Comparison of ENCODE assay signal across 20 cellular contexts in genomic region chr6:53627391-53628218, GRCh38. TPM values are rescaled to one million over a fixed set of nuclear protein-coding genes. Genes with fewer than 3 reads are reported as not detected.
DNase-seq lines count a peak whose midpoint lies in the region; ATAC-seq, FAIRE-seq and TF ChIP-seq lines count a peak whose summit lies in the region.
"Had no signal": no experiment of that assay in that cellular context is flagged by ENCODE, and none has a peak within 500 bp of the region (broad histone marks: within the 10 kb centered on the region; RNA-seq: fewer than 3 reads in every experiment).

No MANE protein-coding gene starts in this region.

- TF ChIP-seq EP300 in A549 (IDR thresholded peaks at IDR 0.05): no peak

- no peak for DNase-seq in A549 (ENCODE audit: low read depth in 1 of 2, low spot score in 1 of 2)
- peak; percentile 48 for DNase-seq in NCI-H69 (lab: John Stamatoyannopoulos, UW)
- no peak for DNase-seq in coronary artery (ENCODE audit: low spot score)
- DNase-seq in neural progenitor cell (ENCODE audit: low spot score): no peak
- no peak for DNase-seq in activated effector memory CD4-positive, alpha-beta T cell treated with anti-CD3 and anti-CD28 coated beads, Interleukin-2, amount 50 U/mL, for 16 hours
- DNase-seq in frontal cortex (ENCODE audit: low spot score in 2 of 2): no peak
- DNase-seq: activated B cell treated with CpG ODN at 0.5 μM for 24 hours; activated CD8-positive, alpha-beta T cell treated with anti-CD3 and anti-CD28 coated beads, Interleukin-2, amount 10 ng/mL, durations not matched to agents 7 days and 5 days; activated T-cell treated with anti-CD3 and anti-CD28 coated beads, Interleukin-2, amount 50 U/mL, for 48 hours; brain microvascular endothelial cell; dermis blood vessel endothelial cell; GF-D8; NCI-H446; SJCRH30 had no signal

- H3K27me3 ChIP-seq in neural progenitor cell: no peaks in the 10 kb centered on the region
- H3K27me3 ChIP-seq: brain microvascular endothelial cell, SJCRH30 had no signal

- H4K20me1 ChIP-seq in neural progenitor cell (ENCODE audit: low read depth): no peaks in the 10 kb centered on the region

- peak overlapping the region; percentile 38 to 74; a peak in 5 of 6 replicates for H3K27ac ChIP-seq in A549
- no peak overlapping the region for H3K27ac ChIP-seq in coronary artery
- H3K27ac ChIP-seq in neural progenitor cell: no peak overlapping the region
- H3K27ac ChIP-seq: brain microvascular endothelial cell, C4-2B, parathyroid adenoma, SJCRH30 had no signal

- no peaks in the 10 kb centered on the region for H3K79me2 ChIP-seq in neural progenitor cell (ENCODE audit: low read depth)
- H3K79me2 ChIP-seq: parathyroid adenoma had no signal

- H3K4me2 ChIP-seq in A549: peak overlapping the region; percentile 24
- no peak overlapping the region for H3K4me2 ChIP-seq in neural progenitor cell

- peaks cover 2% of the 10 kb centered on the region for H3K27me3 Mint-ChIP-seq in neural progenitor cell (ENCODE audit: insufficient read depth, low read depth)
- H3K27me3 Mint-ChIP-seq: activated B cell treated with CpG ODN at 0.5 μM for 24 hours had no signal

- H3K9me3 Mint-ChIP-seq in neural progenitor cell: no peaks in the 10 kb centered on the region
- H3K9me3 Mint-ChIP-seq: activated B cell treated with CpG ODN at 0.5 μM for 24 hours; activated naive CD4-positive, alpha-beta T cell treated with anti-CD3 and anti-CD28 coated beads, Interleukin-2, amount 50 U/mL, for 72 hours had no signal

- no peak overlapping the region for H3K9ac ChIP-seq in neural progenitor cell
- H3K9ac ChIP-seq: parathyroid adenoma had no signal

- no peaks in the 10 kb centered on the region for H3K9me3 ChIP-seq in A549
- H3K9me3 ChIP-seq in neural progenitor cell (ENCODE audit: low read depth): no peaks in the 10 kb centered on the region
- H3K9me3 ChIP-seq: SJCRH30 had no signal

- no peak overlapping the region for H3K4me3 Mint-ChIP-seq in neural progenitor cell
- H3K4me3 Mint-ChIP-seq: activated B cell treated with CpG ODN at 0.5 μM for 24 hours; activated CD8-positive, alpha-beta T cell treated with anti-CD3 and anti-CD28 coated beads, Interleukin-2, amount 10 ng/mL, durations not matched to agents 7 days and 5 days had no signal

- CTCF ChIA-PET in A549 (lab: Yijun Ruan, JAX): interaction anchor here (1.2 kb wide), 1 partner anchor 20 kb away, joined by 3 read pairs; no protein-coding TSS in a partner anchor

- H3K4me3 ChIP-seq in A549 (no peak overlapping the region), coronary artery (peak overlapping the region; percentile 38), neural progenitor cell (no peak overlapping the region)
- H3K4me3 ChIP-seq: SJCRH30 had no signal

- H3F3A ChIP-seq in neural progenitor cell (ENCODE audit: low read depth): no peaks in the 10 kb centered on the region

- ATAC-seq in A549 (no peak), GM19351 (IDR thresholded peaks at IDR 0.05; ENCODE audit: unreplicated experiment) (no peak), GM18868 (IDR thresholded peaks at IDR 0.05; ENCODE audit: unreplicated experiment) (no peak)
- ATAC-seq: activated CD8-positive, alpha-beta T cell treated with anti-CD3 and anti-CD28 coated beads, Interleukin-2, amount 10 ng/mL, durations not matched to agents 7 days and 5 days; activated naive CD4-positive, alpha-beta T cell treated with anti-CD3 and anti-CD28 coated beads, Interleukin-2, amount 50 U/mL, for 72 hours had no signal

- no peak overlapping the region for H3K27ac Mint-ChIP-seq in neural progenitor cell
- H3K27ac Mint-ChIP-seq: activated B cell treated with CpG ODN at 0.5 μM for 24 hours; activated CD8-positive, alpha-beta T cell treated with anti-CD3 and anti-CD28 coated beads, Interleukin-2, amount 10 ng/mL, durations not matched to agents 7 days and 5 days; activated naive CD4-positive, alpha-beta T cell treated with anti-CD3 and anti-CD28 coated beads, Interleukin-2, amount 50 U/mL, for 72 hours had no signal

- TF ChIP-seq CTCF in A549 (IDR thresholded peaks at IDR 0.05) (no peak), coronary artery (IDR thresholded peaks at IDR 0.05) (no peak), neural progenitor cell (IDR thresholded peaks at IDR 0.05) (no peak)

- FAIRE-seq in A549 (lab: Jason Lieb, UNC) (no peak), frontal cortex (lab: Jason Lieb, UNC) (no peak)
- FAIRE-seq: GM12892 had no signal

- H3K36me3 ChIP-seq in neural progenitor cell: no peaks in the 10 kb centered on the region
- H3K36me3 ChIP-seq: brain microvascular endothelial cell, SJCRH30 had no signal

- 86% methylated on average over 7 of the region's 7 CpGs for WGBS in A549 (ENCODE audit: missing lambda C conversion rate)

- peaks cover 21% of the 10 kb centered on the region; the same call in 2 of the 3 replicates for H3K4me1 ChIP-seq in A549
- no peaks in the 10 kb centered on the region for H3K4me1 ChIP-seq in neural progenitor cell
- H3K4me1 ChIP-seq: parathyroid adenoma, SJCRH30 had no signal

- POLR2A ChIA-PET in A549 (lab: Yijun Ruan, JAX): no interaction called here

- peak overlapping the region; percentile 80 for H2AFZ ChIP-seq in neural progenitor cell (replicated peaks)
- H2AFZ ChIP-seq: parathyroid adenoma had no signal

- TF ChIP-seq RAD21 in A549 (conservative IDR thresholded peaks at IDR 0.05 in 1 of 2, IDR thresholded peaks at IDR 0.05 in 1 of 2): no peak

- no peaks in the 10 kb centered on the region for H3K4me1 Mint-ChIP-seq in neural progenitor cell

- TF ChIP-seq POLR2A in A549 (IDR thresholded peaks at IDR 0.05; ENCODE audit: low read length): no peak

- no peaks in the 10 kb centered on the region for H3K36me3 Mint-ChIP-seq in neural progenitor cell
- H3K36me3 Mint-ChIP-seq: activated naive CD4-positive, alpha-beta T cell treated with anti-CD3 and anti-CD28 coated beads, Interleukin-2, amount 50 U/mL, for 72 hours had no signal

TF ChIP-seq in A549, 52 proteins besides CTCF, POLR2A, EP300 and RAD21:
- TF ChIP-seq CHD2 (IDR thresholded peaks at IDR 0.05; ENCODE audit: low read length, partially characterized antibody) (no peak), CEBPB (IDR thresholded peaks at IDR 0.05) (no peak), ZFP36 (IDR thresholded peaks at IDR 0.05; ENCODE audit: borderline replicate concordance, partially characterized antibody) (no peak), MAFK (IDR thresholded peaks at IDR 0.05; ENCODE audit: partially characterized antibody) (no peak), MYC (IDR thresholded peaks at IDR 0.05; ENCODE audit: borderline replicate concordance, low read length) (no peak), RCOR1 (IDR thresholded peaks at IDR 0.05; ENCODE audit: low read depth, low read length) (no peak), HES2 (IDR thresholded peaks at IDR 0.05) (no peak), EHF (CRISPR knock-in tag; IDR thresholded peaks at IDR 0.05) (no peak), ATOH8 (CRISPR knock-in tag; IDR thresholded peaks at IDR 0.05; ENCODE audit: low read depth) (no peak), BHLHE40 (IDR thresholded peaks at IDR 0.05; ENCODE audit: low read depth, low read length) (no peak), TP53 (CRISPR knock-in tag; IDR thresholded peaks at IDR 0.05) (no peak), RNF2 (IDR thresholded peaks at IDR 0.05; ENCODE audit: borderline replicate concordance, low read depth) (no peak), EHMT2 (IDR thresholded peaks at IDR 0.05; ENCODE audit: low read depth) (no peak), HOXB13 (CRISPR knock-in tag; IDR thresholded peaks at IDR 0.05; ENCODE audit: low read depth) (no peak), POLR2AphosphoS2 (conservative IDR thresholded peaks at IDR 0.05; ENCODE audit: low read length) (no peak), SREBF2 (IDR thresholded peaks at IDR 0.05) (no peak), KDM1A (IDR thresholded peaks at IDR 0.05; ENCODE audit: low read depth) (no peak), CBX2 (IDR thresholded peaks at IDR 0.05; ENCODE audit: borderline replicate concordance, low read depth) (no peak)

RNA-seq across cellular contexts. Expression of gene KLHL31, which starts 38.0 kb away (rescaled TPM):
- 0.20 and 0.32 TPM in 2 replicates for polyA plus RNA-seq in A549 (2011; rRNA removed)
- 0.08 and 0.13 TPM in 2 replicates for polyA plus RNA-seq in A549 (2012; cell fraction: cytosol; rRNA removed)
- polyA plus RNA-seq in A549 (2012; cell fraction: nucleus; rRNA removed): 0.29 and 0.55 TPM in 2 replicates
- 0.16 to 0.31 TPM (median 0.22 TPM) in 3 replicates for polyA plus RNA-seq in A549 (2017; fragmentation: RNase III; extraction: RNeasy Plus Mini Kit Qiagen cat#74134 plus additional on column Dnase treatment)
- polyA minus RNA-seq in A549 (2011; rRNA and poly(A)+ RNA removed): 0.17 and 0.34 TPM in 2 replicates
- total RNA-seq in neural progenitor cell (ENCODE audit: low replicate concordance): 0.06 and 0.17 TPM in 2 replicates
- under 0.01 TPM for total RNA-seq in frontal cortex

Comparison
In these comparisons a context has a peak if more than half of its experiments do, and no peak if none do; other contexts are left out.
1. H3K27ac ChIP-seq: peak in A549 (2 of 2); none in coronary artery (0 of 2) and neural progenitor cell (single experiment).